8 cellular contexts compared by ENCODE assay signal in genomic region chr20:43949741-43950618, GRCh38. TPM values are rescaled to one million over a fixed set of nuclear protein-coding genes. Genes with fewer than 3 reads are reported as not detected.
A peak's percentile ranks its signal among the peaks of the same experiment; 100 is the strongest.
DNase-seq lines count a peak whose midpoint lies in the region; ATAC-seq and TF ChIP-seq lines count a peak whose summit lies in the region.

No MANE protein-coding gene starts in this region.

- no peak overlapping the region for H3K27ac ChIP-seq in effector memory CD4-positive, alpha-beta T cell (ENCODE audit: insufficient read depth, low read length, poor library complexity, severe bottlenecking)
- no peak overlapping the region for H3K27ac ChIP-seq in gastroesophageal sphincter

- TF ChIP-seq EP300 in gastroesophageal sphincter (IDR thresholded peaks at IDR 0.05) = no peak

- peaks cover 54% of the 10 kb centered on the region for H3K4me1 ChIP-seq in effector memory CD4-positive, alpha-beta T cell (ENCODE audit: control insufficient read depth, insufficient read depth, low read length, poor library complexity, severe bottlenecking)
- peaks cover 0 to 63% (median 7%) of the 10 kb centered on the region in 3 donors for H3K4me1 ChIP-seq in gastroesophageal sphincter

- ATAC-seq in HG03469 (IDR thresholded peaks at IDR 0.05; ENCODE audit: unreplicated experiment) (peak; percentile 65), gastroesophageal sphincter (no peak)

- peaks cover 3% of the 10 kb centered on the region for H3K27me3 ChIP-seq in effector memory CD4-positive, alpha-beta T cell (replicated peaks; ENCODE audit: control insufficient read depth, insufficient read depth, low read length, poor library complexity, severe bottlenecking)
- no peaks in the 10 kb centered on the region for H3K27me3 ChIP-seq in gastroesophageal sphincter

- no peaks in the 10 kb centered on the region for H3K9me3 ChIP-seq in effector memory CD4-positive, alpha-beta T cell (ENCODE audit: control insufficient read depth, low read length)
- no peaks in the 10 kb centered on the region for H3K9me3 ChIP-seq in gastroesophageal sphincter

- WGBS in gastroesophageal sphincter (ENCODE audit: low coverage in 1 of 2), 2 donors = 51 to 66% methylated on average over 8 to 13 of the region's 18 CpGs

- TF ChIP-seq POLR2A in GM19099 (IDR thresholded peaks at IDR 0.05; ENCODE audit: extremely low read depth, insufficient read length, low read depth) (peak; percentile 28), gastroesophageal sphincter (IDR thresholded peaks at IDR 0.05) (no peak)

- no peak overlapping the region for H3K4me3 ChIP-seq in effector memory CD4-positive, alpha-beta T cell (ENCODE audit: insufficient read depth, low read depth, low read length, poor library complexity, severe bottlenecking)
- no peak overlapping the region for H3K4me3 ChIP-seq in gastroesophageal sphincter

- no peaks in the 10 kb centered on the region for H3K36me3 ChIP-seq in effector memory CD4-positive, alpha-beta T cell (ENCODE audit: control insufficient read depth, insufficient read depth, low read length)
- H3K36me3 ChIP-seq in gastroesophageal sphincter = peaks cover 0 to 5% of the 10 kb centered on the region in 2 donors

- peak; percentile 65 for DNase-seq in activated CD4-positive, CD25-positive, alpha-beta regulatory T cell treated with anti-CD3 and anti-CD28 coated beads, Interleukin-2, amount 50 U/mL, for 72 hours
- DNase-seq in effector memory CD4-positive, alpha-beta T cell = peak; percentile 57 to 67 (median 66)
- DNase-seq in stimulated activated CD8-positive, alpha-beta memory T cell treated with anti-CD3 and anti-CD28 coated beads, Interleukin-2, amount 100 ng/mL, for 1 hour (ENCODE audit: low read depth in 2 of 2) = peak; percentile 43 to 52
- DNase-seq in NCI-H2107 (lab: John Stamatoyannopoulos, UW) (no peak), dedifferentiated amniotic fluid mesenchymal stem cell (ENCODE audit: extremely low spot score) (no peak)

- no peak for TF ChIP-seq CTCF in gastroesophageal sphincter (IDR thresholded peaks at IDR 0.05)

RNA-seq across cellular contexts. Expression of gene TOX2, which starts 35.3 kb away (rescaled TPM):
- 10 to 100 TPM; 16.4 to 47.8 (median 40.3) TPM for total RNA-seq in gastroesophageal sphincter

Comparison
In these comparisons a context has a peak if more than half of its experiments do, and no peak if none do; other contexts are left out.
1. DNase-seq: peak in activated CD4-positive, CD25-positive, alpha-beta regulatory T cell treated with anti-CD3 and anti-CD28 coated beads, Interleukin-2, amount 50 U/mL, for 72 hours (single experiment), effector memory CD4-positive, alpha-beta T cell (3 of 3) and stimulated activated CD8-positive, alpha-beta memory T cell treated with anti-CD3 and anti-CD28 coated beads, Interleukin-2, amount 100 ng/mL, for 1 hour (2 of 2); none in NCI-H2107 (single experiment) and dedifferentiated amniotic fluid mesenchymal stem cell (single experiment).